Comparison of ENCODE assay signal across 11 cellular contexts in the genomic region with DNA sequence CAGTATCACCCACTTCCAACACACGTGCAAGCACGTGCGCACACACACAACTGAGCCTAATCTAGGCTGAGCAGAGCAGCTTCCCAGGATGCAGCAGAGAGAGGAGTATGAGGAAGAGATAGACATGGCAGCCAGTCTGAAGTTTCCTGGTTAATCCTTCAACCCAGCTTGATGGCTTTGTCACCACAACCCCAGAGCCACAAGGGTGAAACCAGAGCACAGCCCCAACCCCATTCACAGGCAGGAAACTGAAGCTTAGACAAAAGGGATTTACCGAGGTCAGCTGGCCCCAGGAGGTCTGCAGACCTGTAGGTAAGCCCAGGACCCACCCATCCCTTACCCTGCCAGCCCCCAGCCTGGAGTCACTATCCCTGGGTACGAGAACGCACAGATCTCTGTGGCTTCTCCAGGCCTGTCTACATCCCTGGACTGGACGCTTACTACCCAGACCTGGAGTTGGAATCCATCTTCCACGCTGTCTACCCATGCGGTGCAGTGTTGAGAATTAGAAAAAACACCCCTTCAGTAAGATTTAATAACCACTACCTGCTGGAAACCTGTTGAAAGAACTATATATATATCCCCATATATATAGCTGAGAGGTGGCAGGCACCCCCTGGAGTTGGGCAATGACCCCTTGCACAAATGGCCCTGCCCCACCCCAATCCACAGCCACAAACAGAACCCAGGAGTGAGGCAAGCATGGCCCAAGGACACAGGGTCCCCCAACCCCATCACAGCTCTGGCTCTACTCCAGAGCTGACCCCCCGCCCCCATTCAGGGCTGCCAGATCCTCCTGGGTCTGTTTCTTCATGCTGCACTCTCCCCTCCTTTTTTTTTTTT. TPM values are rescaled to one million over a fixed set of nuclear protein-coding genes. Genes with fewer than 3 reads are reported as not detected.
DNase-seq lines count a peak whose midpoint lies in the region; ATAC-seq and TF ChIP-seq lines count a peak whose summit lies in the region.
"Not testable (repeated sequence)": the region's sequence is repeated elsewhere in the genome, so short reads cannot be mapped to it uniquely, and the experiment has no call there.
"Had no signal": no experiment of that assay in that cellular context is flagged by ENCODE, and none has a peak within 500 bp of the region (broad histone marks: within the 10 kb centered on the region; RNA-seq: fewer than 3 reads in every experiment).

No MANE protein-coding gene starts in this region.

- not testable (repeated sequence) for H3K18ac ChIP-seq in H9 (ENCODE audit: insufficient read length, low read depth, low read length)

- not testable (repeated sequence) for H3K36me3 ChIP-seq in sigmoid colon

- H2BK120ac ChIP-seq in H9 (ENCODE audit: low read depth, low read length, poor library complexity, severe bottlenecking) = not testable (repeated sequence)

- not testable (repeated sequence) for H4K5ac ChIP-seq in H9 (ENCODE audit: insufficient read length, low read depth, low read length)

- not testable (repeated sequence) for H3K23ac ChIP-seq in H9 (ENCODE audit: insufficient read length, low read depth, low read length)

- not testable (repeated sequence) for H3K4me3 ChIP-seq in sigmoid colon

- not testable (repeated sequence) for H4K20me1 ChIP-seq in H9 (ENCODE audit: control insufficient read depth, insufficient read depth, insufficient read length)

- peaks cover 22% of the 10 kb centered on the region for H3K36me3 Mint-ChIP-seq in CD4-positive, alpha-beta T cell (ENCODE audit: low read depth)
- not testable (repeated sequence) for H3K36me3 Mint-ChIP-seq in H9 (ENCODE audit: insufficient read depth in 1 of 3, low read depth in 3 of 3); T-helper 1 cell treated with Interleukin-12 subunit alpha and Interleukin-12 subunit beta and Interleukin-4 antibody, amounts not matched to agents 30 μg/mL and 1 μg/mL, for 36 hours (ENCODE audit: low read depth); activated CD8-positive, alpha-beta T cell treated with anti-CD3 and anti-CD28 coated beads for 36 hours (ENCODE audit: low read depth); activated naive CD4-positive, alpha-beta T cell treated with anti-CD3 and anti-CD28 coated beads, Interleukin-2, amount 50 U/mL, for 72 hours; glutamatergic neuron (ENCODE audit: unreplicated experiment); memory B cell

- not testable (repeated sequence) for H3K79me1 ChIP-seq in H9 (ENCODE audit: insufficient read depth, low read depth, low read length, poor library complexity, severe bottlenecking)

- not testable (repeated sequence) for H3K9me3 Mint-ChIP-seq in CD4-positive, alpha-beta T cell; H9; T-helper 1 cell treated with Interleukin-12 subunit alpha and Interleukin-12 subunit beta and Interleukin-4 antibody, amounts not matched to agents 30 μg/mL and 1 μg/mL, for 36 hours; activated CD8-positive, alpha-beta T cell treated with anti-CD3 and anti-CD28 coated beads for 36 hours; activated naive CD4-positive, alpha-beta T cell treated with anti-CD3 and anti-CD28 coated beads, Interleukin-2, amount 50 U/mL, for 72 hours; glutamatergic neuron (ENCODE audit: unreplicated experiment); memory B cell

- not testable (repeated sequence) for H3K27me3 Mint-ChIP-seq in CD4-positive, alpha-beta T cell; H9 (ENCODE audit: low read depth); T-helper 1 cell treated with Interleukin-12 subunit alpha and Interleukin-12 subunit beta and Interleukin-4 antibody, amounts not matched to agents 30 μg/mL and 1 μg/mL, for 36 hours (ENCODE audit: low read depth); activated CD8-positive, alpha-beta T cell treated with anti-CD3 and anti-CD28 coated beads for 36 hours; glutamatergic neuron (ENCODE audit: unreplicated experiment); memory B cell

- not testable (repeated sequence) for H2BK12ac ChIP-seq in H9 (ENCODE audit: insufficient read length, low read depth, low read length)

- peak overlapping the region; percentile 39 for H3K27ac Mint-ChIP-seq in CD4-positive, alpha-beta T cell
- H3K27ac Mint-ChIP-seq in H9 = peak overlapping the region; percentile 88 to 92 (median 88); a peak in 6 of 7 replicates
- H3K27ac Mint-ChIP-seq in T-helper 1 cell treated with Interleukin-12 subunit alpha and Interleukin-12 subunit beta and Interleukin-4 antibody, amounts not matched to agents 30 μg/mL and 1 μg/mL, for 36 hours = peak overlapping the region; percentile 64
- not testable (repeated sequence) for H3K27ac Mint-ChIP-seq in activated CD8-positive, alpha-beta T cell treated with anti-CD3 and anti-CD28 coated beads for 36 hours; glutamatergic neuron (ENCODE audit: unreplicated experiment)
- H3K27ac Mint-ChIP-seq in activated naive CD4-positive, alpha-beta T cell treated with anti-CD3 and anti-CD28 coated beads, Interleukin-2, amount 50 U/mL, for 72 hours = peak overlapping the region; percentile 25 to 93
- peak overlapping the region; percentile 15 for H3K27ac Mint-ChIP-seq in memory B cell

- not testable (repeated sequence) for H3K27me3 ChIP-seq in CD4-positive, alpha-beta T cell (ENCODE audit: control insufficient read depth, insufficient read depth, low read length); H9 (ENCODE audit: insufficient read depth, low read length); sigmoid colon

- H3K4ac ChIP-seq in H9 (ENCODE audit: low read depth, low read length) = not testable (repeated sequence)

- POLR2A ChIA-PET in CD4-positive, alpha-beta T cell (lab: Charles Lee); activated CD8-positive, alpha-beta T cell treated with anti-CD3 and anti-CD28 coated beads for 36 hours (lab: Charles Lee): not testable (repeated sequence)

- no CpG with 5 or more reads among the region's 10 CpGs for WGBS in H9 (ENCODE audit: extremely low coverage, insufficient read length, low lambda C conversion rate)
- WGBS in sigmoid colon, 2 donors = 88 to 96% methylated on average over 10 of the region's 10 CpGs

- TF ChIP-seq EP300 in sigmoid colon (IDR thresholded peaks at IDR 0.05) = not testable (repeated sequence)

- H3K14ac ChIP-seq in H9 (ENCODE audit: insufficient read depth, low read length) = not testable (repeated sequence)

- not testable (repeated sequence) for H4K8ac ChIP-seq in H9 (replicated peaks; ENCODE audit: insufficient read length, low read depth, low read length)

- H4K91ac ChIP-seq in H9 (ENCODE audit: insufficient read length, low read depth, low read length) = not testable (repeated sequence)

- not testable (repeated sequence) for H2BK15ac ChIP-seq in H9 (ENCODE audit: low read depth, low read length)

- H3K56ac ChIP-seq in H9 (ENCODE audit: insufficient read length, low read depth, low read length) = not testable (repeated sequence)

- H2AK5ac ChIP-seq in H9 (ENCODE audit: insufficient read length, low read length) = not testable (repeated sequence)

- TF ChIP-seq POLR2A in sigmoid colon (IDR thresholded peaks at IDR 0.05) = not testable (repeated sequence)

- not testable (repeated sequence) for H3K23me2 ChIP-seq in H9 (ENCODE audit: insufficient read length, low read depth, low read length, poor library complexity, severe bottlenecking)

- not testable (repeated sequence) for H3T11ph ChIP-seq in H9 (ENCODE audit: low read length)

- not testable (repeated sequence) for H3K79me2 ChIP-seq in H9 (ENCODE audit: insufficient read depth, low read length)

- CTCF ChIA-PET in CD4-positive, alpha-beta T cell (lab: Charles Lee); activated CD8-positive, alpha-beta T cell treated with anti-CD3 and anti-CD28 coated beads for 36 hours (lab: Charles Lee): not testable (repeated sequence)

- H3K4me2 ChIP-seq in H9 (ENCODE audit: insufficient read depth, insufficient read length, low read length) = not testable (repeated sequence)

- H2AFZ ChIP-seq in H9 (ENCODE audit: low read length) = not testable (repeated sequence)

- TF ChIP-seq CTCF in CD4-positive, alpha-beta T cell (IDR thresholded peaks at IDR 0.05); H9 (conservative IDR thresholded peaks at IDR 0.05); activated CD8-positive, alpha-beta T cell treated with anti-CD3 and anti-CD28 coated beads for 36 hours (IDR thresholded peaks at IDR 0.05); glutamatergic neuron (IDR thresholded peaks at IDR 0.05; ENCODE audit: partially characterized antibody, unreplicated experiment); sigmoid colon (IDR thresholded peaks at IDR 0.05): not testable (repeated sequence)

- not testable (repeated sequence) for H3K9ac ChIP-seq in H9 (ENCODE audit: extremely low read depth, insufficient read length, low read length)

- H3K4me3 Mint-ChIP-seq in CD4-positive, alpha-beta T cell; H9; activated CD8-positive, alpha-beta T cell treated with anti-CD3 and anti-CD28 coated beads for 36 hours; memory B cell: not testable (repeated sequence)
- H3K4me3 Mint-ChIP-seq in T-helper 1 cell treated with Interleukin-12 subunit alpha and Interleukin-12 subunit beta and Interleukin-4 antibody, amounts not matched to agents 30 μg/mL and 1 μg/mL, for 36 hours = peak overlapping the region; percentile 55
- H3K4me3 Mint-ChIP-seq in glutamatergic neuron (ENCODE audit: unreplicated experiment) = peak overlapping the region; percentile 64

- H2BK20ac ChIP-seq in H9 (ENCODE audit: low read depth, low read length, poor library complexity, severe bottlenecking) = not testable (repeated sequence)

- H3K4me1 ChIP-seq in H9 (ENCODE audit: insufficient read depth, low read length); sigmoid colon: not testable (repeated sequence)

- ATAC-seq in CD4-positive, alpha-beta T cell (ENCODE audit: poor library complexity); memory B cell (ENCODE audit: low read depth): not testable (repeated sequence)
- peak; percentile 24 for ATAC-seq in activated CD8-positive, alpha-beta T cell treated with anti-CD3 and anti-CD28 coated beads for 36 hours
- ATAC-seq in activated naive CD4-positive, alpha-beta T cell treated with anti-CD3 and anti-CD28 coated beads, Interleukin-2, amount 50 U/mL, for 72 hours = peak in 1 of 2 donors; percentile 42

- not testable (repeated sequence) for DNase-seq in CD4-positive, alpha-beta T cell; H9; activated CD8-positive, alpha-beta T cell treated with anti-CD3 and anti-CD28 coated beads for 36 hours; activated naive CD4-positive, alpha-beta T cell treated with anti-CD3 and anti-CD28 coated beads, Interleukin-2, amount 50 U/mL, for 72 hours (ENCODE audit: low spot score in 2 of 2); glutamatergic neuron; memory B cell (ENCODE audit: low spot score in 2 of 2)
- peak; percentile 39 for DNase-seq in sigmoid colon

- not testable (repeated sequence) for H2BK5ac ChIP-seq in H9 (ENCODE audit: insufficient read length, low read length)

- H3K27ac ChIP-seq in CD4-positive, alpha-beta T cell (ENCODE audit: low read depth, low read length); H9 (ENCODE audit: insufficient read length, low read depth, low read length); sigmoid colon: not testable (repeated sequence)

- intact Hi-C loops in CD4-positive, alpha-beta T cell (cut with DNase I, micrococcal nuclease); activated CD8-positive, alpha-beta T cell treated with anti-CD3 and anti-CD28 coated beads for 36 hours (cut with micrococcal nuclease); sigmoid colon (cut with DNase I): not testable (repeated sequence)

- not testable (repeated sequence) for H3K9me3 ChIP-seq in CD4-positive, alpha-beta T cell (ENCODE audit: control insufficient read depth, low read length); H9 (ENCODE audit: control insufficient read depth, low read depth, low read length); sigmoid colon

- not testable (repeated sequence) for H3K4me1 Mint-ChIP-seq in CD4-positive, alpha-beta T cell (ENCODE audit: low read depth); activated CD8-positive, alpha-beta T cell treated with anti-CD3 and anti-CD28 coated beads for 36 hours (ENCODE audit: low read depth); glutamatergic neuron (ENCODE audit: low read depth, unreplicated experiment); memory B cell
- H3K4me1 Mint-ChIP-seq in H9 = peaks cover 29 to 33% of the 10 kb centered on the region in 2 experiments
- H3K4me1 Mint-ChIP-seq in T-helper 1 cell treated with Interleukin-12 subunit alpha and Interleukin-12 subunit beta and Interleukin-4 antibody, amounts not matched to agents 30 μg/mL and 1 μg/mL, for 36 hours (ENCODE audit: low read depth) = peaks cover 15% of the 10 kb centered on the region

RNA-seq across cellular contexts. Expression of gene RGL4, which starts 17.8 kb away (rescaled TPM):
- total RNA-seq in CD4-positive, alpha-beta T cell = 10 to 100 TPM; 24.6 to 24.8 TPM
- not detected in 2 replicates for total RNA-seq in H9 (2021)
- 10 to 100 TPM; 11.9 to 16.7 TPM for total RNA-seq in activated CD8-positive, alpha-beta T cell treated with anti-CD3 and anti-CD28 coated beads for 36 hours
- 10 to 100 TPM in 1 of 2 donors, 1 to 10 TPM in 1; 3.0 to 49.7 TPM for total RNA-seq in activated naive CD4-positive, alpha-beta T cell treated with anti-CD3 and anti-CD28 coated beads, Interleukin-2, amount 50 U/mL, for 72 hours
- not detected for total RNA-seq in glutamatergic neuron (ENCODE audit: unreplicated experiment)
- total RNA-seq in sigmoid colon = not detected
- 1 to 10 TPM; 1.8 to 3.2 (median 2.8) TPM for polyA plus RNA-seq in sigmoid colon
- total RNA-seq: A172, H4 had no signal

RNA-seq across cellular contexts. Expression of gene DRICH1, which starts 40.9 kb away (rescaled TPM):
- 1 to 10 TPM; 1.7 to 2.2 TPM for total RNA-seq in CD4-positive, alpha-beta T cell
- total RNA-seq in H9 (2021) (not detected in 2 replicates), glutamatergic neuron (ENCODE audit: unreplicated experiment) (not detected), sigmoid colon (under 1 TPM in 1 of 4 donors, not detected in 3; 0.83 TPM)
- total RNA-seq in activated CD8-positive, alpha-beta T cell treated with anti-CD3 and anti-CD28 coated beads for 36 hours = under 1 TPM in 1 of 2 experiments, not detected in 1; 0.23 TPM
- under 1 TPM; 0.19 to 0.46 TPM for total RNA-seq in activated naive CD4-positive, alpha-beta T cell treated with anti-CD3 and anti-CD28 coated beads, Interleukin-2, amount 50 U/mL, for 72 hours
- under 1 TPM in 1 of 3 donors, not detected in 2; 0.50 TPM for polyA plus RNA-seq in sigmoid colon
- total RNA-seq: A172, H4, NCI-H460 had no signal
